ENCODE assay signal across 11 cellular contexts in the genomic region with DNA sequence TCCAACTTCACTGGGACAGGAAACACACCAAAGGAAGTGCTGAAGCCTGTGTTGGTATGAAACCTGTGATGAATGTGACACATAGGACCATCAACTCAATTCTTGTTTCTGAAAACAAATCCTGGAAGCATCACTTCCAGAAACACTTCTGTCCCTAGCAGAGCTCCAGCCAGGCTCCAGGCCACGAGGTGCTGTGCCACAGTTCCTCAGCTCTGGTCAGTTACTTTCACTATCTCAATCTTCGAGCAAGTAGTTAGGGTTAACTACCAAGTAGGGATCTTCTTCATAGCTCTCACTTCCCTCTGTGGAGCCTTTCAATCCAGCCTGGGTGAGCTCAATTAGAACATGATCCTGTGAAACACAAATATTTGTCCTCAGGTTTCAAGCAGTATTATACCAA. TPM values are rescaled to one million over a fixed set of nuclear protein-coding genes. Genes with fewer than 3 reads are reported as not detected.
DNase-seq lines count a peak whose midpoint lies in the region; ATAC-seq and TF ChIP-seq lines count a peak whose summit lies in the region.
"Had no signal": no experiment of that assay in that cellular context is flagged by ENCODE, and none has a peak within 500 bp of the region (broad histone marks: within the 10 kb centered on the region; RNA-seq: fewer than 3 reads in every experiment).

No MANE protein-coding gene starts in this region.

- peak; percentile 12 for ATAC-seq in body of pancreas
- ATAC-seq in left lung: peak; percentile 60
- ATAC-seq in upper lobe of left lung (ENCODE audit: low FRiP score in 2 of 2): peak in 1 of 2 donors; percentile 72
- ATAC-seq in HG02623 (IDR thresholded peaks at IDR 0.05; ENCODE audit: unreplicated experiment): no peak
- ATAC-seq: PC-3 had no signal

- H3K36me3 ChIP-seq in body of pancreas (replicated peaks in 1 of 2; ENCODE audit: insufficient read depth in 1 of 2, low read depth in 2 of 2) (peaks cover 0 to 1% of the 10 kb centered on the region in 2 donors), left lung (peaks cover 0 to 40% of the 10 kb centered on the region in 2 donors), upper lobe of left lung (peaks cover 0 to 27% (median under 1%) of the 10 kb centered on the region in 4 donors), endodermal cell (ENCODE audit: control insufficient read depth, insufficient read depth, low read length) (peaks cover 69% of the 10 kb centered on the region)

- no peak overlapping the region for H3K4me3 Mint-ChIP-seq in activated naive CD4-positive, alpha-beta T cell treated with anti-CD3 and anti-CD28 coated beads, Interleukin-2, amount 10 ng/mL, durations not matched to agents 7 days and 5 days
- H3K4me3 Mint-ChIP-seq in endodermal cell: no peak overlapping the region

- H3K4me1 ChIP-seq in body of pancreas (no peaks in the 10 kb centered on the region), left lung (peaks cover 4 to 15% of the 10 kb centered on the region in 2 donors), upper lobe of left lung (peaks cover 10 to 19% (median 15%) of the 10 kb centered on the region in 4 donors), endodermal cell (ENCODE audit: control insufficient read depth, insufficient read depth, low read length) (no peaks in the 10 kb centered on the region)

- H3K9me3 ChIP-seq in body of pancreas (no peaks in the 10 kb centered on the region), left lung (no peaks in the 10 kb centered on the region), upper lobe of left lung (no peaks in the 10 kb centered on the region), endodermal cell (ENCODE audit: control insufficient read depth, low read length) (no peaks in the 10 kb centered on the region)

- no peak overlapping the region for H3K9ac ChIP-seq in endodermal cell (ENCODE audit: extremely low read depth, low read length, poor library complexity, severe bottlenecking)

- 72 to 73% methylated on average over 2 of the region's 2 CpGs for WGBS in body of pancreas, 2 donors
- 32 to 40% methylated on average over 1 to 2 of the region's 2 CpGs for WGBS in upper lobe of left lung, 2 donors
- 94 to 95% methylated on average over 2 of the region's 2 CpGs for WGBS in endodermal cell (ENCODE audit: insufficient coverage in 1 of 2, insufficient read length in 1 of 2), 2 experiments

- CTCF ChIA-PET in activated naive CD4-positive, alpha-beta T cell treated with anti-CD3 and anti-CD28 coated beads, Interleukin-2, amount 10 ng/mL, durations not matched to agents 7 days and 5 days (lab: Charles Lee): interaction anchor here (1.4 kb wide), 1 partner anchor 44 kb away, joined by 4 read pairs; no protein-coding TSS in a partner anchor

- H3K4me3 ChIP-seq in body of pancreas (no peak overlapping the region), left lung (no peak overlapping the region), upper lobe of left lung (peak overlapping the region in 1 of 4 donors; percentile 2), endodermal cell (ENCODE audit: low read length) (no peak overlapping the region)

- H3K9me3 Mint-ChIP-seq in activated naive CD4-positive, alpha-beta T cell treated with anti-CD3 and anti-CD28 coated beads, Interleukin-2, amount 10 ng/mL, durations not matched to agents 7 days and 5 days: no peaks in the 10 kb centered on the region
- H3K9me3 Mint-ChIP-seq in endodermal cell: no peaks in the 10 kb centered on the region

- intact Hi-C loops in body of pancreas (cut with DNase I): no loop called here
- intact Hi-C loops in left lung (cut with DNase I): no loop called here

- H3K27me3 ChIP-seq in body of pancreas: no peaks in the 10 kb centered on the region
- H3K27me3 ChIP-seq in left lung: no peaks in the 10 kb centered on the region
- no peaks in the 10 kb centered on the region for H3K27me3 ChIP-seq in upper lobe of left lung
- H3K27me3 ChIP-seq in endodermal cell (ENCODE audit: control insufficient read depth, insufficient read depth, low read length, poor library complexity, severe bottlenecking): no peaks in the 10 kb centered on the region

- peaks cover 33% of the 10 kb centered on the region for H3K4me1 Mint-ChIP-seq in activated naive CD4-positive, alpha-beta T cell treated with anti-CD3 and anti-CD28 coated beads, Interleukin-2, amount 10 ng/mL, durations not matched to agents 7 days and 5 days
- H3K4me1 Mint-ChIP-seq in endodermal cell: no peaks in the 10 kb centered on the region

- H3K27ac ChIP-seq in body of pancreas: no peak overlapping the region
- H3K27ac ChIP-seq in left lung: peak overlapping the region in 1 of 2 donors; percentile 53
- peak overlapping the region; percentile 38 to 85 (median 54) for H3K27ac ChIP-seq in upper lobe of left lung
- H3K27ac ChIP-seq in endodermal cell (ENCODE audit: low read depth, low read length): no peak overlapping the region

- TF ChIP-seq POLR2A in body of pancreas (IDR thresholded peaks at IDR 0.05) (no peak), upper lobe of left lung (IDR thresholded peaks at IDR 0.05) (no peak)

- peak overlapping the region; percentile 40 for H3K27ac Mint-ChIP-seq in activated naive CD4-positive, alpha-beta T cell treated with anti-CD3 and anti-CD28 coated beads, Interleukin-2, amount 10 ng/mL, durations not matched to agents 7 days and 5 days
- H3K27ac Mint-ChIP-seq in endodermal cell: no peak overlapping the region

- H3K27me3 Mint-ChIP-seq in activated naive CD4-positive, alpha-beta T cell treated with anti-CD3 and anti-CD28 coated beads, Interleukin-2, amount 10 ng/mL, durations not matched to agents 7 days and 5 days: no peaks in the 10 kb centered on the region
- no peaks in the 10 kb centered on the region for H3K27me3 Mint-ChIP-seq in endodermal cell (ENCODE audit: insufficient read depth)

- TF ChIP-seq EP300 in upper lobe of left lung (IDR thresholded peaks at IDR 0.05): no peak

- no peak for TF ChIP-seq CTCF in body of pancreas (IDR thresholded peaks at IDR 0.05)
- TF ChIP-seq CTCF in left lung (IDR thresholded peaks at IDR 0.05): no peak
- TF ChIP-seq CTCF in upper lobe of left lung (IDR thresholded peaks at IDR 0.05): no peak
- no peak for TF ChIP-seq CTCF in endodermal cell (conservative IDR thresholded peaks at IDR 0.05)

- H3K36me3 Mint-ChIP-seq in activated naive CD4-positive, alpha-beta T cell treated with anti-CD3 and anti-CD28 coated beads, Interleukin-2, amount 10 ng/mL, durations not matched to agents 7 days and 5 days: peaks cover 51% of the 10 kb centered on the region
- H3K36me3 Mint-ChIP-seq in endodermal cell (ENCODE audit: low read depth): peaks cover 52% of the 10 kb centered on the region

- no peak for DNase-seq in activated naive CD4-positive, alpha-beta T cell treated with anti-CD3 and anti-CD28 coated beads, Interleukin-2, amount 10 ng/mL, durations not matched to agents 7 days and 5 days
- DNase-seq in activated naive CD4-positive, alpha-beta T cell treated with Interleukin-2 at 50 U/mL for 16 hours: no peak
- DNase-seq in body of pancreas: no peak
- no peak for DNase-seq in left lung
- DNase-seq in upper lobe of left lung: peak in 1 of 2 donors; percentile 22
- no peak for DNase-seq in NK-92 (lab: John Stamatoyannopoulos, UW; ENCODE audit: unreplicated experiment)
- DNase-seq in endodermal cell: no peak
- DNase-seq: AML-193; central memory CD4-positive, alpha-beta T cell; PC-3 had no signal

RNA-seq across cellular contexts. Expression of gene LCT, which starts 3.6 kb away (rescaled TPM):
- total RNA-seq in body of pancreas (not detected), left lung (under 1 TPM; 0.08 to 0.09 TPM), upper lobe of left lung (under 1 TPM in 2 of 6 donors, not detected in 4; 0.03 to 0.20 TPM), endodermal cell (under 1 TPM; 0.11 TPM)
- not detected for polyA plus RNA-seq in endodermal cell (2013, experiment 1 of 2)
- not detected for polyA plus RNA-seq in endodermal cell (2013, experiment 2 of 2)
- total RNA-seq: PC-3 had no signal

RNA-seq across cellular contexts. Expression of gene MCM6, which starts 35.6 kb away (rescaled TPM):
- total RNA-seq in body of pancreas (1 to 10 TPM; 1.0 to 4.9 TPM), left lung (10 to 100 TPM; 21.1 to 32.9 TPM), upper lobe of left lung (10 to 100 TPM in 1 of 6 donors, 1 to 10 TPM in 5; 4.2 to 10.5 (median 7.6) TPM), endodermal cell (100 to 1,000 TPM; 140 to 141 TPM)
- 90.8 TPM for polyA plus RNA-seq in endodermal cell (2013, experiment 1 of 2)
- 85.7 TPM for polyA plus RNA-seq in endodermal cell (2013, experiment 2 of 2)

Comparison
In these comparisons a context has a peak if more than half of its experiments do, and no peak if none do; other contexts are left out.
1. H3K27ac ChIP-seq: peak in upper lobe of left lung (4 of 4); none in body of pancreas (0 of 4) and endodermal cell (single experiment).
2. RNA of gene MCM6, which starts 35.6 kb away (total RNA-seq): 140 to 141 TPM in endodermal cell; 21.1 to 32.9 TPM in left lung, 4.2 to 10.5 TPM in upper lobe of left lung and 1.0 to 4.9 TPM in body of pancreas; every median in the first group is over 4 times any median in the second.